In genomic region chr6:164275773-164276172, GRCh38 we compare ENCODE assay signal across 28 cellular contexts.
"Had no signal": no experiment of that assay in that cellular context is flagged by ENCODE, and none has a peak within 500 bp of the region (broad histone marks: within the 10 kb centered on the region; RNA-seq: fewer than 3 reads in every experiment).

No MANE protein-coding gene starts in this region.

- H3K27ac Mint-ChIP-seq: dendritic cell treated with granulocyte-macrophage colony-stimulating factor and Interleukin-4, amounts not matched to agents 40 ng/mL and 50 ng/mL, for 4 days; endodermal cell had no signal

- DNase-seq: colonic mucosa; cortex of kidney; dermis blood vessel endothelial cell; effector CD4-positive, alpha-beta T cell; effector CD8-positive, alpha-beta T cell; effector memory CD4-positive, alpha-beta T cell; endodermal cell; erythroblast; esophagus squamous epithelium; foreskin fibroblast; foreskin keratinocyte; foreskin melanocyte; gastrocnemius medialis; glutamatergic neuron; head of caudate nucleus; heart left ventricle; heart right ventricle had no signal

- H3K9me3 ChIP-seq: colonic mucosa, gastrocnemius medialis had no signal

- FAIRE-seq: colon, endometrium, endothelial cell of umbilical vein, frontal cortex had no signal

- H3K4me3 ChIP-seq: colonic mucosa, coronary artery, dorsolateral prefrontal cortex, esophagus muscularis mucosa, esophagus squamous epithelium, gastrocnemius medialis, gastroesophageal sphincter, heart left ventricle, heart right ventricle had no signal

- H3K4me1 ChIP-seq: colonic mucosa, esophagus muscularis mucosa, esophagus squamous epithelium, foreskin keratinocyte, gastrocnemius medialis, gastroesophageal sphincter, heart left ventricle had no signal

- ATAC-seq: esophagus mucosa, foreskin keratinocyte, gastrocnemius medialis, gastroesophageal sphincter, heart left ventricle, heart right ventricle had no signal

- H3K4me3 Mint-ChIP-seq: dendritic cell treated with granulocyte-macrophage colony-stimulating factor and Interleukin-4, amounts not matched to agents 40 ng/mL and 50 ng/mL, for 4 days; endodermal cell had no signal

- H3K36me3 ChIP-seq: colonic mucosa, esophagus muscularis mucosa, esophagus squamous epithelium, gastrocnemius medialis, gastroesophageal sphincter, heart left ventricle, heart right ventricle had no signal

- H3K27me3 ChIP-seq: colonic mucosa, dorsolateral prefrontal cortex, esophagus muscularis mucosa, esophagus squamous epithelium, foreskin keratinocyte, gastrocnemius medialis, gastroesophageal sphincter, heart left ventricle, heart right ventricle had no signal

- H3K27ac ChIP-seq: colonic mucosa, coronary artery, dorsolateral prefrontal cortex, epithelial cell of prostate, esophagus muscularis mucosa, esophagus squamous epithelium, foreskin keratinocyte, gastrocnemius medialis, gastroesophageal sphincter, heart left ventricle, heart right ventricle had no signal

- H3K27me3 Mint-ChIP-seq: dendritic cell treated with granulocyte-macrophage colony-stimulating factor and Interleukin-4, amounts not matched to agents 40 ng/mL and 50 ng/mL, for 4 days had no signal
